In the genomic region with DNA sequence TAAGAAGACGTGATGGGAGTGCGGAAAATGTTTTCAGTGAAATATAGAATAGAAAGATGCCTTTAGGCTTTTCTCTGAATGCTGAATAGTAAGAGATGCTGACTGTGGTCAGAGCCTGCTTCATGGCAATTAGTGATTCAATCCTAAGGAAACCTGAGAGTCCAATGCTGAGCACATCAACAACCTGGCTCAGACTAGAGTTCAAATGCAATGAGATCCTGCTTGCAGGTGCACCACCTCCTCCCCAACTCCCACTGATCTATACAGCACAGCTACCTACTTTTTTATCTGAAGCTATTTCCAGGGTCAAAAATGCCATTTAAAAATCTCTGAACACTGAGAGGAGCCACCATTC, we compare ENCODE assay signal across 20 cellular contexts.
DNase-seq lines count a peak whose midpoint lies in the region; ATAC-seq, FAIRE-seq and TF ChIP-seq lines count a peak whose summit lies in the region.
"Had no signal": no experiment of that assay in that cellular context is flagged by ENCODE, and none has a peak within 500 bp of the region (broad histone marks: within the 10 kb centered on the region; RNA-seq: fewer than 3 reads in every experiment).

No MANE protein-coding gene starts in this region.

- CTCF ChIA-PET in activated CD4-positive, alpha-beta T cell treated with anti-CD3 and anti-CD28 coated beads for 36 hours (lab: Charles Lee), result interaction anchor here (1.2 to 16.1 kb wide), 3 partner anchors 10 to 50 kb away, joined by 3 to 189 read pairs (median 3); no protein-coding TSS in a partner anchor
- CTCF ChIA-PET in HepG2 (lab: Yijun Ruan, JAX; ENCODE audit: low intra/inter-chr PET ratio, low total read pairs), result no interaction called here

- no peak for FAIRE-seq in HepG2 (lab: Jason Lieb, UNC)
- FAIRE-seq: keratinocyte had no signal

- no peaks in the 10 kb centered on the region for H3K9me3 ChIP-seq in HepG2 (ENCODE audit: low read length)
- H3K9me3 ChIP-seq: mucosa of descending colon, prostate gland, testis had no signal

- H3K4me1 ChIP-seq in HepG2 (ENCODE audit: insufficient read depth, low read length), result peaks cover 27% of the 10 kb centered on the region
- H3K4me1 ChIP-seq: prostate gland had no signal

- no peaks in the 10 kb centered on the region for H4K20me1 ChIP-seq in HepG2 (ENCODE audit: insufficient read depth, low read length)

- H3K27ac ChIP-seq in HepG2 (ENCODE audit: extremely low read length, insufficient read depth, low read length), result no peak overlapping the region
- H3K27ac ChIP-seq: epithelial cell of prostate, HL-60, prostate gland, testis had no signal

- TF ChIP-seq EP300 in HepG2 (IDR thresholded peaks at IDR 0.05; ENCODE audit: low read depth in 2 of 2, low read length in 2 of 2), result no peak
- TF ChIP-seq EP300 in HepG2 (CRISPR knock-in tag; IDR thresholded peaks at IDR 0.05; ENCODE audit: borderline replicate concordance), result no peak

- H3K4me3 ChIP-seq in HepG2 (replicated peaks in 1 of 3; ENCODE audit: insufficient read depth in 1 of 3, low read depth in 2 of 3, low read length in 3 of 3), result no peak overlapping the region
- H3K4me3 ChIP-seq: mucosa of descending colon, prostate gland, testis had no signal

- no peak overlapping the region for H2AFZ ChIP-seq in HepG2 (ENCODE audit: low read length)

- intact Hi-C loops in activated CD4-positive, alpha-beta T cell treated with anti-CD3 and anti-CD28 coated beads for 36 hours (cut with DNase I, micrococcal nuclease), result no loop called here
- intact Hi-C loops in HepG2 (cut with micrococcal nuclease; ENCODE audit: unreplicated experiment), result no loop called here

- no peaks in the 10 kb centered on the region for H3K9me3 Mint-ChIP-seq in activated CD4-positive, alpha-beta T cell treated with anti-CD3 and anti-CD28 coated beads for 36 hours (ENCODE audit: low read depth)
- no peaks in the 10 kb centered on the region for H3K9me3 Mint-ChIP-seq in central memory CD8-positive, alpha-beta T cell
- no peaks in the 10 kb centered on the region for H3K9me3 Mint-ChIP-seq in osteocyte (ENCODE audit: unreplicated experiment)

- peak overlapping the region; percentile 37 for H3K27ac Mint-ChIP-seq in activated CD4-positive, alpha-beta T cell treated with anti-CD3 and anti-CD28 coated beads for 36 hours
- H3K27ac Mint-ChIP-seq in central memory CD8-positive, alpha-beta T cell (ENCODE audit: low read depth), result peak overlapping the region; percentile 75
- H3K27ac Mint-ChIP-seq in osteocyte (ENCODE audit: unreplicated experiment), result peak overlapping the region; percentile 60

- H3K27me3 ChIP-seq in HepG2 (ENCODE audit: control insufficient read depth in 1 of 2, insufficient read depth in 2 of 2, low read length in 2 of 2), result no peaks in the 10 kb centered on the region
- H3K27me3 ChIP-seq: testis had no signal

- no peak overlapping the region for H3K9ac ChIP-seq in HepG2 (ENCODE audit: insufficient read depth, low read depth, low read length)

- no peak for DNase-seq in activated CD4-positive, alpha-beta T cell treated with anti-CD3 and anti-CD28 coated beads for 36 hours
- DNase-seq in activated CD4-positive, alpha-beta T cell treated with anti-CD3 and anti-CD28 coated beads for 48 hours, result no peak
- DNase-seq in LHCN-M2 (ENCODE audit: low read depth), result peak; percentile 19
- DNase-seq in central memory CD8-positive, alpha-beta T cell (ENCODE audit: low spot score in 2 of 2), result no peak
- DNase-seq in osteocyte (ENCODE audit: extremely low spot score, unreplicated experiment), result no peak
- no peak for DNase-seq in superior temporal gyrus (ENCODE audit: extremely low spot score)
- DNase-seq in HepG2 (ENCODE audit: low spot score), result no peak
- DNase-seq: activated CD8-positive, alpha-beta memory T cell treated with anti-CD3 and anti-CD28 coated beads, Interleukin-2, amount 50 U/mL, for 48 hours; central memory CD4-positive, alpha-beta T cell; glutamatergic neuron; Kasumi-1; mucosa of descending colon; NCI-H1694 treated with DMSO at 0.1 percent for 48 hours; NCI-H82; testis had no signal

- no peaks in the 10 kb centered on the region for H3K79me2 ChIP-seq in HepG2 (ENCODE audit: insufficient read depth, low read length)

- TF ChIP-seq RAD21 in HepG2 (CRISPR knock-in tag; IDR thresholded peaks at IDR 0.05), result no peak

- H3K4me1 Mint-ChIP-seq in activated CD4-positive, alpha-beta T cell treated with anti-CD3 and anti-CD28 coated beads for 36 hours, result peaks cover 77% of the 10 kb centered on the region
- peaks cover 86% of the 10 kb centered on the region for H3K4me1 Mint-ChIP-seq in central memory CD8-positive, alpha-beta T cell
- H3K4me1 Mint-ChIP-seq in osteocyte (ENCODE audit: unreplicated experiment), result peaks cover 72% of the 10 kb centered on the region

- POLR2A ChIA-PET in activated CD4-positive, alpha-beta T cell treated with anti-CD3 and anti-CD28 coated beads for 36 hours (lab: Charles Lee), result no interaction called here
- POLR2A ChIA-PET in HepG2 (lab: Yijun Ruan, JAX), result no interaction called here

- in situ Hi-C loops in HepG2 (cut with HindIII; ENCODE audit: extremely low pct_ligation_motif_present, low pct_unique_long_range_greater_than_20kb), result no loop called here

- 97% methylated on average over 2 of the region's 2 CpGs for WGBS in HepG2 (ENCODE audit: low lambda C conversion rate)

- no peaks in the 10 kb centered on the region for H3K36me3 ChIP-seq in HepG2 (replicated peaks in 1 of 2; ENCODE audit: control insufficient read depth in 1 of 2, insufficient read depth in 2 of 2, low read length in 2 of 2)
- H3K36me3 ChIP-seq: prostate gland had no signal

- BruUV-seq in HepG2 (replicated peaks; lab: Mats Ljungman, UMichigan), result no TSS peak

- no peak for TF ChIP-seq POLR2A in HepG2 (IDR thresholded peaks at IDR 0.05; ENCODE audit: insufficient read depth in 1 of 2, low read depth in 2 of 2, low read length in 2 of 2)

- no peaks in the 10 kb centered on the region for H3K27me3 Mint-ChIP-seq in activated CD4-positive, alpha-beta T cell treated with anti-CD3 and anti-CD28 coated beads for 36 hours
- H3K27me3 Mint-ChIP-seq in central memory CD8-positive, alpha-beta T cell, result no peaks in the 10 kb centered on the region
- H3K27me3 Mint-ChIP-seq in osteocyte (ENCODE audit: unreplicated experiment), result no peaks in the 10 kb centered on the region

- H3K4me2 ChIP-seq in HepG2 (ENCODE audit: low read depth, low read length), result no peak overlapping the region

- H3K36me3 Mint-ChIP-seq in activated CD4-positive, alpha-beta T cell treated with anti-CD3 and anti-CD28 coated beads for 36 hours (ENCODE audit: low read depth), result peaks cover 12% of the 10 kb centered on the region
- peaks cover 7% of the 10 kb centered on the region for H3K36me3 Mint-ChIP-seq in central memory CD8-positive, alpha-beta T cell (ENCODE audit: insufficient read depth)
- H3K36me3 Mint-ChIP-seq in osteocyte (ENCODE audit: unreplicated experiment), result no peaks in the 10 kb centered on the region

- ATAC-seq in activated CD4-positive, alpha-beta T cell treated with anti-CD3 and anti-CD28 coated beads for 36 hours, result no peak
- ATAC-seq in central memory CD8-positive, alpha-beta T cell (replicated peaks; ENCODE audit: extremely low read depth, poor library complexity, severe bottlenecking), result no peak
- no peak for ATAC-seq in GM19023 (IDR thresholded peaks at IDR 0.05; ENCODE audit: unreplicated experiment)
- ATAC-seq in HepG2, result no peak
- ATAC-seq: mucosa of descending colon had no signal

- no peak overlapping the region for H3K4me3 Mint-ChIP-seq in activated CD4-positive, alpha-beta T cell treated with anti-CD3 and anti-CD28 coated beads for 36 hours
- no peak overlapping the region for H3K4me3 Mint-ChIP-seq in central memory CD8-positive, alpha-beta T cell
- no peak overlapping the region for H3K4me3 Mint-ChIP-seq in osteocyte (ENCODE audit: unreplicated experiment)

- TF ChIP-seq CTCF in osteocyte (IDR thresholded peaks at IDR 0.05) (no peak), HepG2 (CRISPR knock-in tag; IDR thresholded peaks at IDR 0.05) (no peak)

TF ChIP-seq in HepG2, 621 proteins besides CTCF, POLR2A, EP300 and RAD21:
- TF ChIP-seq ZFP1 (CRISPR knock-in tag; IDR thresholded peaks at IDR 0.05) (no peak), RFX1 (IDR thresholded peaks at IDR 0.05) (no peak), ZNF577 (CRISPR knock-in tag; IDR thresholded peaks at IDR 0.05; ENCODE audit: borderline replicate concordance, low read depth) (no peak), BCL6 (CRISPR knock-in tag; IDR thresholded peaks at IDR 0.05) (no peak), ZNF263 (CRISPR knock-in tag; IDR thresholded peaks at IDR 0.05) (no peak), FOXK2 (IDR thresholded peaks at IDR 0.05) (no peak), TCF12 (IDR thresholded peaks at IDR 0.05) (no peak), TCF12 (CRISPR knock-in tag; IDR thresholded peaks at IDR 0.05) (no peak), ZEB1 (IDR thresholded peaks at IDR 0.05; ENCODE audit: insufficient replicate concordance, low read depth) (no peak)
- TF ChIP-seq, protein P1, sequence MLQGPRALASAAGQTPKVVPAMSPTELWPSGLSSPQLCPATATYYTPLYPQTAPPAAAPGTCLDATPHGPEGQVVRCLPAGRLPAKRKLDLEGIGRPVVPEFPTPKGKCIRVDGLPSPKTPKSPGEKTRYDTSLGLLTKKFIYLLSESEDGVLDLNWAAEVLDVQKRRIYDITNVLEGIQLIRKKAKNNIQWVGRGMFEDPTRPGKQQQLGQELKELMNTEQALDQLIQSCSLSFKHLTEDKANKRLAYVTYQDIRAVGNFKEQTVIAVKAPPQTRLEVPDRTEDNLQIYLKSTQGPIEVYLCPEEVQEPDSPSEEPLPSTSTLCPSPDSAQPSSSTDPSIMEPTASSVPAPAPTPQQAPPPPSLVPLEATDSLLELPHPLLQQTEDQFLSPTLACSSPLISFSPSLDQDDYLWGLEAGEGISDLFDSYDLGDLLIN (CRISPR knock-in tag; IDR thresholded peaks at IDR 0.05; ENCODE audit: borderline replicate concordance), result no peak
TF ChIP-seq in HepG2: peak in this region for 0.
